Comparison of ENCODE assay signal across 13 cellular contexts in genomic region chrX:118499295-118499694, GRCh38. TPM values are rescaled to one million over a fixed set of nuclear protein-coding genes. Genes with fewer than 3 reads are reported as not detected.
DNase-seq lines count a peak whose midpoint lies in the region; ATAC-seq and TF ChIP-seq lines count a peak whose summit lies in the region.
"Had no signal": no experiment of that assay in that cellular context is flagged by ENCODE, and none has a peak within 500 bp of the region (broad histone marks: within the 10 kb centered on the region; RNA-seq: fewer than 3 reads in every experiment).

No MANE protein-coding gene starts in this region.

- DNase-seq in CD8-positive, alpha-beta memory T cell: no peak
- no peak for DNase-seq in activated naive CD8-positive, alpha-beta T cell treated with anti-CD3 and anti-CD28 coated beads, Interleukin-2, amount 10 ng/mL, durations not matched to agents 7 days and 5 days
- no peak for DNase-seq in mesothelial cell of epicardium (ENCODE audit: low spot score in 2 of 2, unreplicated experiment in 2 of 2)
- no peak for DNase-seq in tibial nerve (ENCODE audit: low spot score in 2 of 2)
- DNase-seq in LoVo (ENCODE audit: low spot score): no peak
- no peak for DNase-seq in cortex of kidney (lab: John Stamatoyannopoulos, UW)
- DNase-seq: activated gamma-delta T cell; DMS53; effector CD8-positive, alpha-beta T cell; heart left ventricle; NCI-H1930 had no signal

- 71 to 81% methylated on average over 3 to 15 of the region's 15 CpGs for WGBS in tibial nerve, 2 donors

- no peak overlapping the region for H3K27ac ChIP-seq in CD8-positive, alpha-beta memory T cell (ENCODE audit: low read depth, low read length)
- H3K27ac ChIP-seq in HUES6 (ENCODE audit: low read depth, low read length) (no peak overlapping the region; the same call in 1 of the 2 replicates), tibial nerve (peak overlapping the region in 1 of 4 donors; percentile 29)

- H3K4me1 Mint-ChIP-seq in CD8-positive, alpha-beta memory T cell: peaks cover 45 to 59% (median 55%) of the 10 kb centered on the region in 3 donors
- peaks cover 33% of the 10 kb centered on the region for H3K4me1 Mint-ChIP-seq in activated naive CD8-positive, alpha-beta T cell treated with anti-CD3 and anti-CD28 coated beads, Interleukin-2, amount 10 ng/mL, durations not matched to agents 7 days and 5 days
- peaks cover 38% of the 10 kb centered on the region for H3K4me1 Mint-ChIP-seq in mesothelial cell of epicardium

- TF ChIP-seq CTCF in mesothelial cell of epicardium (IDR thresholded peaks at IDR 0.05; ENCODE audit: unreplicated experiment) (no peak), tibial nerve (IDR thresholded peaks at IDR 0.05) (no peak)

- H3K36me3 Mint-ChIP-seq in CD8-positive, alpha-beta memory T cell: peaks cover 0 to 19% (median 2%) of the 10 kb centered on the region in 3 donors
- peaks cover 9% of the 10 kb centered on the region for H3K36me3 Mint-ChIP-seq in activated naive CD8-positive, alpha-beta T cell treated with anti-CD3 and anti-CD28 coated beads, Interleukin-2, amount 10 ng/mL, durations not matched to agents 7 days and 5 days
- peaks cover 7% of the 10 kb centered on the region for H3K36me3 Mint-ChIP-seq in mesothelial cell of epicardium

- no peak for TF ChIP-seq EP300 in tibial nerve (IDR thresholded peaks at IDR 0.05)

- peaks cover 62% of the 10 kb centered on the region for H3K4me1 ChIP-seq in CD8-positive, alpha-beta memory T cell (ENCODE audit: insufficient read depth, low read length)
- H3K4me1 ChIP-seq in HUES6 (ENCODE audit: control insufficient read depth, insufficient read depth, low read length): peaks cover 52% of the 10 kb centered on the region
- peaks cover 0 to 9% (median 0%) of the 10 kb centered on the region in 4 donors for H3K4me1 ChIP-seq in tibial nerve

- H3K4me3 Mint-ChIP-seq in CD8-positive, alpha-beta memory T cell: peak overlapping the region in 3 of 7 donors; percentile 9 to 32 (median 20)
- peak overlapping the region; percentile 63 for H3K4me3 Mint-ChIP-seq in activated naive CD8-positive, alpha-beta T cell treated with anti-CD3 and anti-CD28 coated beads, Interleukin-2, amount 10 ng/mL, durations not matched to agents 7 days and 5 days
- peak overlapping the region; percentile 47 for H3K4me3 Mint-ChIP-seq in mesothelial cell of epicardium

- peaks cover 0 to 4% of the 10 kb centered on the region in 2 donors for H3K27me3 Mint-ChIP-seq in CD8-positive, alpha-beta memory T cell
- H3K27me3 Mint-ChIP-seq in activated naive CD8-positive, alpha-beta T cell treated with anti-CD3 and anti-CD28 coated beads, Interleukin-2, amount 10 ng/mL, durations not matched to agents 7 days and 5 days: no peaks in the 10 kb centered on the region
- no peaks in the 10 kb centered on the region for H3K27me3 Mint-ChIP-seq in mesothelial cell of epicardium (ENCODE audit: low read depth)

- CTCF ChIA-PET in CD8-positive, alpha-beta memory T cell (lab: Charles Lee): interaction anchor here (1.8 kb wide), 1 partner anchor 30 kb away, joined by 7 read pairs; no protein-coding TSS in a partner anchor

- no peak for TF ChIP-seq POLR2A in tibial nerve (IDR thresholded peaks at IDR 0.05)

- no peaks in the 10 kb centered on the region for H3K9me3 ChIP-seq in CD8-positive, alpha-beta memory T cell (ENCODE audit: low read length)
- H3K9me3 ChIP-seq in HUES6 (ENCODE audit: control insufficient read depth, insufficient read depth, low read depth, low read length) (no peaks in the 10 kb centered on the region), tibial nerve (no peaks in the 10 kb centered on the region)
- H3K9me3 ChIP-seq: heart left ventricle had no signal

- peak overlapping the region in 7 of 8 donors; percentile 20 to 98 (median 83) for H3K27ac Mint-ChIP-seq in CD8-positive, alpha-beta memory T cell
- no peak overlapping the region for H3K27ac Mint-ChIP-seq in activated naive CD8-positive, alpha-beta T cell treated with anti-CD3 and anti-CD28 coated beads, Interleukin-2, amount 10 ng/mL, durations not matched to agents 7 days and 5 days
- peak overlapping the region; percentile 66 for H3K27ac Mint-ChIP-seq in mesothelial cell of epicardium

- no peak overlapping the region for H3K4me3 ChIP-seq in CD8-positive, alpha-beta memory T cell (ENCODE audit: low read length)
- H3K4me3 ChIP-seq in HUES6 (ENCODE audit: low read depth, low read length): peak overlapping the region; percentile 48
- H3K4me3 ChIP-seq in tibial nerve: no peak overlapping the region
- H3K4me3 ChIP-seq: heart left ventricle had no signal

- no peaks in the 10 kb centered on the region for H3K36me3 ChIP-seq in CD8-positive, alpha-beta memory T cell (ENCODE audit: insufficient read depth, low read length)
- H3K36me3 ChIP-seq in HUES6 (ENCODE audit: control insufficient read depth, insufficient read depth, low read length) (no peaks in the 10 kb centered on the region), tibial nerve (no peaks in the 10 kb centered on the region)
- H3K36me3 ChIP-seq: heart left ventricle had no signal

- POLR2A ChIA-PET in CD8-positive, alpha-beta memory T cell (lab: Charles Lee): no interaction called here
- POLR2A ChIA-PET in activated naive CD8-positive, alpha-beta T cell treated with anti-CD3 and anti-CD28 coated beads, Interleukin-2, amount 10 ng/mL, durations not matched to agents 7 days and 5 days (lab: Charles Lee): interaction anchor here (1.7 to 2.5 kb wide), 2 partner anchors 30 to 47 kb away, joined by 7 read pairs; no protein-coding TSS in a partner anchor

- H3K9ac ChIP-seq in HUES6 (ENCODE audit: low read length): peak overlapping the region; percentile 37

- no peak for ATAC-seq in activated naive CD8-positive, alpha-beta T cell treated with anti-CD3 and anti-CD28 coated beads, Interleukin-2, amount 10 ng/mL, durations not matched to agents 7 days and 5 days (ENCODE audit: low read depth)
- no peak for ATAC-seq in GM21381 (IDR thresholded peaks at IDR 0.05; ENCODE audit: unreplicated experiment)
- ATAC-seq: heart left ventricle had no signal

- H3K9me3 Mint-ChIP-seq in CD8-positive, alpha-beta memory T cell: no peaks in the 10 kb centered on the region
- H3K9me3 Mint-ChIP-seq in activated naive CD8-positive, alpha-beta T cell treated with anti-CD3 and anti-CD28 coated beads, Interleukin-2, amount 10 ng/mL, durations not matched to agents 7 days and 5 days: no peaks in the 10 kb centered on the region
- peaks cover 16% of the 10 kb centered on the region for H3K9me3 Mint-ChIP-seq in mesothelial cell of epicardium

- no peaks in the 10 kb centered on the region for H3K27me3 ChIP-seq in CD8-positive, alpha-beta memory T cell (ENCODE audit: insufficient read depth, low read length, poor library complexity, severe bottlenecking)
- H3K27me3 ChIP-seq in HUES6 (ENCODE audit: control insufficient read depth, insufficient read depth, low read length) (peaks cover 32% of the 10 kb centered on the region), tibial nerve (peaks cover 0 to 12% of the 10 kb centered on the region in 2 donors)

RNA-seq across cellular contexts. Expression of gene DOCK11, which starts 3.7 kb away (rescaled TPM):
- 10 to 100 TPM; 49.4 to 50.1 TPM for total RNA-seq in CD8-positive, alpha-beta memory T cell
- 37.8 TPM for polyA plus RNA-seq in CD8-positive, alpha-beta memory T cell
- total RNA-seq in activated naive CD8-positive, alpha-beta T cell treated with anti-CD3 and anti-CD28 coated beads, Interleukin-2, amount 10 ng/mL, durations not matched to agents 7 days and 5 days: 10 to 100 TPM; 71.9 to 80.4 TPM
- 53.6 to 58.2 TPM (median 56.7 TPM) in 3 replicates for total RNA-seq in mesothelial cell of epicardium
- 10 to 100 TPM; 30.0 to 50.7 (median 35.7) TPM for total RNA-seq in tibial nerve
